ENCODE assay signal across 12 cellular contexts in the genomic region with DNA sequence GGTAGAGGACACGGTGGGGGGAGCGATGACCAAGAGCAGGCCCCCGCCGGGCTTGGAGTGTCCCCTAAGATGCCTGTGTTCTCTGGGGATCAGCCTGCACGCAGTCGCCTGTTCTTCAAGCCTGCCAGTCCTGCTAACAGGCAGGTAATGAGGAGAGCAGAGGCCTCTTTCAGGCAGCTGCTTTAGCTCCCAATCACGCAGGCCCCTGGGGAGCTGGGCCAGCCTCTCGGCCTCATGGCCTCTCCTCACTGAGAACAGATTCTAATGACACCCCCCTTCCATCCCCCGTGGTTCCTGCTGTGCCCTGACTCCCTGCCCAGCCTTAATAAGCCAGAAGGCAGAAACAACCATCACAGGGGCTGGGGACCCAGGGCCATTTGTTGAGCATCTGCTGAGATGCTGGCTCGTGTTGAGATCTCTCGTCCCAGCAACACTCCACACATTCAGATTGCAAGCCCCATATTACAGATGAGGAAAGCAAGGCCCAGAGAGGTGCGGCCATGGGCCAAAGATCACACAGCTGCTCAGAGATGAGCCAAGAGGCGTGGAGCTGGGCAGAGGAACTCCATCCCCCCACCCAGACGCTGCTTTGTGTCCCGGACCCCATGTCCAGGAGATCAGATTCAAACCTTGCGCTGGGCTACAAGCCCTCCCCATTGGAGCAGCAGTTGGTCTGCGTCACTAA.
DNase-seq lines count a peak whose midpoint lies in the region; ATAC-seq and TF ChIP-seq lines count a peak whose summit lies in the region.
"Had no signal": no experiment of that assay in that cellular context is flagged by ENCODE, and none has a peak within 500 bp of the region (broad histone marks: within the 10 kb centered on the region; RNA-seq: fewer than 3 reads in every experiment).

No MANE protein-coding gene starts in this region.

- no peak for TF ChIP-seq CTCF in neural crest cell (conservative IDR thresholded peaks at IDR 0.05)
- no peak for TF ChIP-seq CTCF in tibial nerve (IDR thresholded peaks at IDR 0.05)

- DNase-seq in NCI-H1105 treated with DMSO at 0.1 percent for 48 hours (lab: John Stamatoyannopoulos, UW), result peak; percentile 23
- DNase-seq in NCI-H1105 (lab: John Stamatoyannopoulos, UW), result no peak
- DNase-seq in NCI-H1436 treated with DMSO at 0.1 percent for 48 hours (lab: John Stamatoyannopoulos, UW), result peak; percentile 80
- DNase-seq in SK-N-DZ (ENCODE audit: low spot score), result peak; percentile 87
- no peak for DNase-seq in neural crest cell (ENCODE audit: low read depth, low spot score)
- DNase-seq in GOT3 (lab: John Stamatoyannopoulos, UW), result no peak
- no peak for DNase-seq in tibial nerve (ENCODE audit: low spot score in 2 of 2)
- DNase-seq: 8988T, SIG-M5 had no signal

- ATAC-seq in HG02678 (IDR thresholded peaks at IDR 0.05; ENCODE audit: unreplicated experiment), result no peak

- peaks cover 35% of the 10 kb centered on the region for H3K4me1 Mint-ChIP-seq in neural crest cell

- no peak overlapping the region for H3K27ac Mint-ChIP-seq in neural crest cell (ENCODE audit: unreplicated experiment)

- no peak for TF ChIP-seq EP300 in tibial nerve (IDR thresholded peaks at IDR 0.05)

- peaks cover 73% of the 10 kb centered on the region for H3K27me3 Mint-ChIP-seq in neural crest cell (ENCODE audit: low read depth)

- 68 to 76% methylated on average over 16 of the region's 17 CpGs for WGBS in tibial nerve, 2 donors

- no peak for TF ChIP-seq POLR2A in tibial nerve (IDR thresholded peaks at IDR 0.05)

- no peaks in the 10 kb centered on the region for H3K9me3 Mint-ChIP-seq in neural crest cell

- H3K4me3 Mint-ChIP-seq in neural crest cell, result peak overlapping the region; percentile 39

- peaks cover 0 to 22% (median 14%) of the 10 kb centered on the region in 4 donors for H3K4me1 ChIP-seq in tibial nerve

- H3K9me3 ChIP-seq in tibial nerve, result no peaks in the 10 kb centered on the region
- H3K9me3 ChIP-seq: breast epithelium had no signal

- H3K27me3 ChIP-seq in tibial nerve, result peaks cover 0 to 68% of the 10 kb centered on the region in 2 donors

- H3K4me3 ChIP-seq in tibial nerve, result no peak overlapping the region

- H3K27ac ChIP-seq in tibial nerve, result no peak overlapping the region
- H3K27ac ChIP-seq: breast epithelium, KMS-11 had no signal

- H3K36me3 Mint-ChIP-seq in neural crest cell (ENCODE audit: low read depth), result no peaks in the 10 kb centered on the region

- H3K36me3 ChIP-seq in tibial nerve, result no peaks in the 10 kb centered on the region
- H3K36me3 ChIP-seq: breast epithelium had no signal

Comparison
In these comparisons a context has a peak if more than half of its experiments do, and no peak if none do; other contexts are left out.
1. DNase-seq: peak in NCI-H1105 treated with DMSO at 0.1 percent for 48 hours (single experiment), NCI-H1436 treated with DMSO at 0.1 percent for 48 hours (single experiment) and SK-N-DZ (single experiment); none in NCI-H1105 (single experiment), neural crest cell (single experiment), GOT3 (single experiment) and tibial nerve (0 of 2).